Comparison of ENCODE assay signal across 22 cellular contexts in genomic region chr6:38077488-38078015, GRCh38.
"Had no signal": no experiment of that assay in that cellular context is flagged by ENCODE, and none has a peak within 500 bp of the region (broad histone marks: within the 10 kb centered on the region; RNA-seq: fewer than 3 reads in every experiment).

No MANE protein-coding gene starts in this region.

- H3K4me1 ChIP-seq: upper lobe of right lung had no signal

- DNase-seq: effector CD4-positive, alpha-beta T cell; endodermal cell; erythroblast; foreskin melanocyte; heart left ventricle; hippocampal formation; left colon; left ventricle myocardium superior; mesenchymal stem cell; midbrain; naive thymus-derived CD4-positive, alpha-beta T cell; nephron progenitor cell; posterior cingulate gyrus; stimulated activated CD4-positive, alpha-beta T cell treated with anti-CD3 and anti-CD28 coated beads, Interleukin-4, amount 100 ng/mL, for 1 hour; stimulated activated CD8-positive, alpha-beta memory T cell treated with anti-CD3 and anti-CD28 coated beads, Interleukin-4, amount 100 ng/mL, for 48 hours; tibial artery; upper lobe of right lung had no signal

- ATAC-seq: heart left ventricle; left colon; left ventricle myocardium superior; naive thymus-derived CD4-positive, alpha-beta T cell; stimulated activated effector memory CD8-positive, alpha-beta T cell treated with anti-CD3 and anti-CD28 coated beads, Interleukin-12 subunit alpha, Interleukin-12 subunit beta, amount 100 ng/mL, for 72 hours; upper lobe of right lung had no signal

- H3K27ac ChIP-seq: coronary artery, heart left ventricle, right atrium auricular region, tibial artery, upper lobe of right lung, vagina had no signal

- H3K27me3 ChIP-seq: heart left ventricle, right atrium auricular region, tibial artery, upper lobe of right lung, vagina had no signal

- H3K36me3 ChIP-seq: right atrium auricular region, tibial artery, vagina had no signal

- H3K9me3 ChIP-seq: right atrium auricular region, tibial artery, upper lobe of right lung, vagina had no signal

- H3K4me3 ChIP-seq: coronary artery, heart left ventricle, lung, right atrium auricular region, tibial artery, upper lobe of right lung, vagina had no signal
